ENCODE assay signal across 15 cellular contexts in genomic region chr5:157280511-157280910, GRCh38. TPM values are rescaled to one million over a fixed set of nuclear protein-coding genes. Genes with fewer than 3 reads are reported as not detected.
DNase-seq lines count a peak whose midpoint lies in the region; ATAC-seq, FAIRE-seq and TF ChIP-seq lines count a peak whose summit lies in the region.
"Had no signal": no experiment of that assay in that cellular context is flagged by ENCODE, and none has a peak within 500 bp of the region (broad histone marks: within the 10 kb centered on the region; RNA-seq: fewer than 3 reads in every experiment).

No MANE protein-coding gene starts in this region.

- CTCF ChIA-PET in MCF 10A (lab: Yijun Ruan, JAX) = interaction anchor here (0.6 to 1.5 kb wide), 3 partner anchors 23 to 27 kb away, joined by 3 to 4 read pairs (median 3); no protein-coding TSS in a partner anchor
- CTCF ChIA-PET in K562 (lab: Yijun Ruan, JAX; ENCODE audit: low intra/inter-chr PET ratio) = no interaction called here
- CTCF ChIA-PET in A673 (lab: Charles Lee) = no interaction called here

- TF ChIP-seq CTCF in MCF 10A (IDR thresholded peaks at IDR 0.05; ENCODE audit: unreplicated experiment) = no peak
- TF ChIP-seq CTCF in breast epithelium (IDR thresholded peaks at IDR 0.05) = no peak
- no peak for TF ChIP-seq CTCF in K562 (IDR thresholded peaks at IDR 0.05 in 2 of 3, conservative IDR thresholded peaks at IDR 0.05 in 1 of 3; ENCODE audit: insufficient read depth in 2 of 3, low read depth in 1 of 3, low read length in 3 of 3)
- no peak for TF ChIP-seq CTCF in A673 (conservative IDR thresholded peaks at IDR 0.05; ENCODE audit: low read depth, low read length)

- TF ChIP-seq POLR2A in breast epithelium (IDR thresholded peaks at IDR 0.05) (no peak), K562 (conservative IDR thresholded peaks at IDR 0.05) (no peak)

- ATAC-seq in K562 = no peak
- ATAC-seq in HG02885 (IDR thresholded peaks at IDR 0.05; ENCODE audit: poor library complexity, unreplicated experiment) = no peak

- no peaks in the 10 kb centered on the region for H3K79me2 ChIP-seq in K562 (ENCODE audit: control insufficient read depth, insufficient read depth, low read length)

- no peak for DNase-seq in MCF 10A (ENCODE audit: unreplicated experiment)
- no peak for DNase-seq in breast epithelium (ENCODE audit: low spot score in 2 of 2)
- DNase-seq in OCI-M1 (lab: John Stamatoyannopoulos, UW) = peak; percentile 16
- DNase-seq in K562 (ENCODE audit: extremely low read depth in 1 of 4, low spot score in 3 of 4) = no peak
- DNase-seq in H4 (ENCODE audit: low spot score) = no peak
- no peak for DNase-seq in foreskin melanocyte
- DNase-seq in A673 (ENCODE audit: low spot score) = no peak
- DNase-seq: activated CD8-positive, alpha-beta memory T cell treated with anti-CD3 and anti-CD28 coated beads, Interleukin-2, amount 50 U/mL, for 48 hours; aorta; cortex of kidney; DMS79; glutamatergic neuron; midbrain; sigmoid colon had no signal

- TF ChIP-seq RAD21 in K562 (CRISPR knock-in tag; conservative IDR thresholded peaks at IDR 0.05 in 1 of 2, IDR thresholded peaks at IDR 0.05 in 1 of 2) = no peak

- H2AFZ ChIP-seq in K562 (ENCODE audit: low read depth, low read length) = no peak overlapping the region

- no peaks in the 10 kb centered on the region for H3K4me1 ChIP-seq in breast epithelium
- H3K4me1 ChIP-seq in K562 (replicated peaks in 1 of 2; ENCODE audit: control insufficient read depth in 2 of 2, insufficient read depth in 2 of 2, low read length in 2 of 2) = peaks cover 0 to 14% of the 10 kb centered on the region in 2 experiments; a peak in 2 of 5 replicates
- H3K4me1 ChIP-seq in A673 (ENCODE audit: insufficient read depth, low read length, poor library complexity, severe bottlenecking) = no peaks in the 10 kb centered on the region
- H3K4me1 ChIP-seq: sigmoid colon had no signal

- H3K27ac Mint-ChIP-seq in MCF 10A (ENCODE audit: low read depth, unreplicated experiment) = peak overlapping the region; percentile 56

- no peaks in the 10 kb centered on the region for H3K9me3 Mint-ChIP-seq in MCF 10A (ENCODE audit: unreplicated experiment)

- TF ChIP-seq EP300 in K562 (IDR thresholded peaks at IDR 0.05; ENCODE audit: low read length) = no peak

- BruUV-seq in MCF 10A (replicated peaks; lab: Mats Ljungman, UMichigan) (TSS peak; percentile 98), K562 (replicated peaks; lab: Mats Ljungman, UMichigan) (no TSS peak), A673 (replicated peaks; lab: Mats Ljungman, UMichigan) (no TSS peak)

- H3K27me3 ChIP-seq in breast epithelium (no peaks in the 10 kb centered on the region), K562 (ENCODE audit: control insufficient read depth in 2 of 2, insufficient read depth in 2 of 2, low read length in 2 of 2) (no peaks in the 10 kb centered on the region), A673 (replicated peaks; ENCODE audit: insufficient read depth, low read depth, low read length, poor library complexity) (no peaks in the 10 kb centered on the region)
- H3K27me3 ChIP-seq: sigmoid colon had no signal

- H3K9me3 ChIP-seq in breast epithelium = no peaks in the 10 kb centered on the region
- H3K9me3 ChIP-seq in K562 (replicated peaks; ENCODE audit: control insufficient read depth, insufficient read depth, low read depth, low read length) = no peaks in the 10 kb centered on the region
- H3K9me3 ChIP-seq in A673 (ENCODE audit: low read depth, low read length, poor library complexity, severe bottlenecking) = no peaks in the 10 kb centered on the region

- in situ Hi-C loops in K562 (cut with MboI) = no loop called here

- H4K20me1 ChIP-seq in K562 (replicated peaks; ENCODE audit: control insufficient read depth, insufficient read depth, low read length) = no peaks in the 10 kb centered on the region

- H3K4me3 ChIP-seq in breast epithelium (no peak overlapping the region), K562 (no peak overlapping the region), A673 (ENCODE audit: low read depth, low read length, poor library complexity, severe bottlenecking) (no peak overlapping the region)
- H3K4me3 ChIP-seq: sigmoid colon had no signal

- no peak overlapping the region for H3K4me2 ChIP-seq in K562 (ENCODE audit: insufficient read depth, low read length)

- H3K27ac ChIP-seq in breast epithelium = no peak overlapping the region
- no peak overlapping the region for H3K27ac ChIP-seq in K562 (ENCODE audit: extremely low read depth, low read depth, low read length)
- H3K27ac ChIP-seq in A673 (ENCODE audit: low read depth, low read length, poor library complexity, severe bottlenecking) = no peak overlapping the region
- H3K27ac ChIP-seq: sigmoid colon had no signal

- intact Hi-C loops in MCF 10A (cut with micrococcal nuclease) (no loop called here), breast epithelium (cut with DNase I; ENCODE audit: low total_unique reads) (no loop called here), K562 (cut with micrococcal nuclease) (no loop called here), A673 (cut with micrococcal nuclease; ENCODE audit: unreplicated experiment) (no loop called here)

- no peak for FAIRE-seq in K562 (lab: Jason Lieb, UNC)

- H3K9ac ChIP-seq in K562 (ENCODE audit: insufficient read depth in 1 of 2, low read depth in 2 of 2, low read length in 2 of 2) = no peak overlapping the region

- WGBS in K562 (ENCODE audit: insufficient coverage, low coverage, missing lambda C conversion rate) = 6% methylated on average over 2 of the region's 2 CpGs

- H3K36me3 ChIP-seq in breast epithelium (no peaks in the 10 kb centered on the region), K562 (ENCODE audit: control insufficient read depth, insufficient read depth, low read length) (no peaks in the 10 kb centered on the region), A673 (ENCODE audit: insufficient read depth, low read length, poor library complexity, severe bottlenecking) (no peaks in the 10 kb centered on the region)
- H3K36me3 ChIP-seq: sigmoid colon had no signal

- no peaks in the 10 kb centered on the region for H3K9me1 ChIP-seq in K562 (ENCODE audit: control insufficient read depth, insufficient read depth, low read length)

- H3K36me3 Mint-ChIP-seq in MCF 10A (ENCODE audit: insufficient read depth, unreplicated experiment) = no peaks in the 10 kb centered on the region

- no peaks in the 10 kb centered on the region for H3K27me3 Mint-ChIP-seq in MCF 10A (ENCODE audit: insufficient read depth, unreplicated experiment)

- POLR2A ChIA-PET in MCF 10A (lab: Yijun Ruan, JAX) = interaction anchor here (2.4 to 6.4 kb wide), 3 partner anchors 11 to 16 kb away, joined by 7 to 32 read pairs (median 8); partner anchors contain the start of gene CYFIP2
- POLR2A ChIA-PET in K562 (lab: Yijun Ruan, JAX) = interaction anchor here (0.6 kb wide), 1 partner anchor 396 kb away, joined by 3 read pairs; no protein-coding TSS in a partner anchor
- POLR2A ChIA-PET in A673 (lab: Charles Lee; ENCODE audit: low non-redundant PET) = no interaction called here

- peaks cover 25% of the 10 kb centered on the region for H3K4me1 Mint-ChIP-seq in MCF 10A (ENCODE audit: insufficient read depth, unreplicated experiment)

- no peak overlapping the region for H3K4me3 Mint-ChIP-seq in MCF 10A (ENCODE audit: unreplicated experiment)

TF ChIP-seq in K562, 482 proteins besides CTCF, POLR2A, EP300 and RAD21:
- TF ChIP-seq MTA1 (IDR thresholded peaks at IDR 0.05; ENCODE audit: borderline replicate concordance) = no peak
- TF ChIP-seq GABPA (tag; conservative IDR thresholded peaks at IDR 0.05; ENCODE audit: low read depth) = 0 out of 2 replicates have a peak, but pooled peaks have one; percentile 10
TF ChIP-seq in K562: peak in this region for 1.

RNA-seq across cellular contexts. Expression of gene CYFIP2, which starts 14.6 kb away (rescaled TPM):
- total RNA-seq in MCF 10A (2022) (50.5 and 50.8 TPM in 2 replicates), breast epithelium (10 to 100 TPM in 2 of 3 donors, 1 to 10 TPM in 1; 6.2 to 15.5 (median 12.1) TPM), K562 (2014; rRNA removed) (1.2 and 2.4 TPM in 2 replicates), K562 (2014; rRNA removed; fragmentation: Illumina TruSeq; extraction: Trizol) (1.5 TPM in 2 replicates), K562 (2015; rRNA removed; fragmentation: Illumina TruSeq; extraction: Trizol) (0.76 and 0.83 TPM in 2 replicates), K562 (2021) (2.9 and 3.6 TPM in 2 replicates), A673 (2021) (17.2 and 20.1 TPM in 2 replicates)
- total RNA-seq in K562 (2011; cell fraction: chromatin; rRNA removed; ENCODE audit: low replicate concordance) = 0.39 and 0.42 TPM in 2 replicates
- total RNA-seq in K562 (2011; cell fraction: nucleolus; rRNA removed) = 1.6 TPM in 1 of 2 replicates, not detected in the other
- 0.38 and 1.2 TPM in 2 replicates for total RNA-seq in K562 (2011; cell fraction: nucleoplasm; rRNA removed)
- polyA plus RNA-seq in K562 (2011; rRNA removed) (not detected in 2 replicates), K562 (2014; fragmentation: Illumina TruSeq; extraction: Trizol) (1.8 and 2.2 TPM in 2 replicates), K562 (2014; fragmentation: Nextera tagmentation; extraction: Ambion mirVana) (1 to 10 TPM; 1.1 to 1.3 TPM), K562 (2014; rRNA removed) (1.5 TPM in 2 replicates)
- polyA plus RNA-seq in K562 (2011; cell fraction: cytosol; rRNA removed) = 0.09 TPM in 1 of 2 replicates, not detected in the other
- 0.24 TPM in 1 of 2 replicates, not detected in the other for polyA plus RNA-seq in K562 (2011; cell fraction: nucleus; rRNA removed)
- 5.8 and 50.1 TPM in 2 replicates for polyA plus RNA-seq in K562 (2012)
- polyA minus RNA-seq in K562 (2011; rRNA and poly(A)+ RNA removed) = not detected in 2 replicates
- polyA minus RNA-seq in K562 (2011; cell fraction: cytosol; rRNA and poly(A)+ RNA removed) = not detected in 2 replicates
- 0.27 TPM in 1 of 2 replicates, not detected in the other for polyA minus RNA-seq in K562 (2011; cell fraction: nucleus; rRNA and poly(A)+ RNA removed)
- 4.5 and 10.6 TPM in 2 replicates for total RNA-seq in H4 (2014; rRNA removed; shearing (Covaris generic))
